9 cellular contexts compared by ENCODE assay signal in the genomic region with DNA sequence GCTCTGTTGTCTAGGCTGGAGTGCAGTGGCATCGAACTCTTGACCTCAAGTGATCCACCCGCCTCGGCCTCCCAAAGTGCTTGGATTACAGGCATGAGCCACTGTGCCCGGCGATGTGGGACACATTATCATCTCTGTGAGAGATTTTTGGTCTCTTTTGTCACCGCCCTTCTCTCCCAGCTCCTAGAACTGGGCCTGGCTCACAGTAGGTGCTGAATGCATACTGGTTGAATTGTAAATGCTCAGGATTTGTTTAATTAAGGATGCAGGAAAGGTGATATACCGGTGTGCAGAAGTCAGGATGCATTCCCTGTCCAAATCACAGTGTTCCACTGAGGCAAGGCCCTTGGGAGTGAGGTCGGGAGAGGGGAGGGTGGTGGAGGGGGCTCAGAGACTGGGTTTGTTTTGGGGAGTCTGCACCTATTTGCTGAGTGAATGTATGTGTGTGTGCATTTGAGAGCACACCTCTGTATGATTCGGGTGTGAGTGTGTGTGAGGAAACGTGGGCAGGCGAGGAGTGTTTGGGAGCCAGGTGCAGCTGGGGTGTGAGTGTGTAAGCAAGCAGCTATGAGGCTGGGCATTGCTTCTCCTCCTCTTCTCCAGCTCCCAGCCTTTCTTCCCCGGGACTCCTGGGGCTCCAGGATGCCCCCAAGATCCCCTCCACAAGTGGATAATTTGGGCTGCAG. TPM values are rescaled to one million over a fixed set of nuclear protein-coding genes. Genes with fewer than 3 reads are reported as not detected.
A peak's percentile ranks its signal among the peaks of the same experiment; 100 is the strongest.
DNase-seq lines count a peak whose midpoint lies in the region; ATAC-seq and TF ChIP-seq lines count a peak whose summit lies in the region.
"Had no signal": no experiment of that assay in that cellular context is flagged by ENCODE, and none has a peak within 500 bp of the region (broad histone marks: within the 10 kb centered on the region; RNA-seq: fewer than 3 reads in every experiment).

No MANE protein-coding gene starts in this region.

- WGBS in smooth muscle cell (ENCODE audit: low lambda C conversion rate): 53% methylated on average over 12 of the region's 12 CpGs

- DNase-seq in T-helper 2 cell treated with Interferon-gamma antibody and Interleukin-4, amounts not matched to agents 5 μg/mL and 100 μg/mL, for 36 hours (ENCODE audit: low spot score): no peak
- DNase-seq in T-helper 2 cell: no peak
- DNase-seq in glutamatergic neuron: no peak
- DNase-seq in smooth muscle cell (lab: John Stamatoyannopoulos, UW; ENCODE audit: unreplicated experiment): no peak
- DNase-seq: gastrocnemius medialis had no signal

- no peak overlapping the region for H3K9ac ChIP-seq in smooth muscle cell (ENCODE audit: low read depth)

- no peaks in the 10 kb centered on the region for H3K9me3 ChIP-seq in smooth muscle cell (replicated peaks; ENCODE audit: low read depth)
- H3K9me3 ChIP-seq: gastrocnemius medialis had no signal

- ATAC-seq in GM19455 (IDR thresholded peaks at IDR 0.05; ENCODE audit: unreplicated experiment) (no peak), HG03432 (IDR thresholded peaks at IDR 0.05; ENCODE audit: unreplicated experiment) (no peak), HG03159 (IDR thresholded peaks at IDR 0.05; ENCODE audit: unreplicated experiment) (no peak)
- ATAC-seq: gastrocnemius medialis had no signal

- peaks cover 31% of the 10 kb centered on the region for H4K20me1 ChIP-seq in smooth muscle cell (ENCODE audit: low read depth)

- no peaks in the 10 kb centered on the region for H3K36me3 Mint-ChIP-seq in T-helper 2 cell treated with Interferon-gamma antibody and Interleukin-4, amounts not matched to agents 5 μg/mL and 100 μg/mL, for 36 hours (ENCODE audit: low read depth)
- H3K36me3 Mint-ChIP-seq in glutamatergic neuron (ENCODE audit: unreplicated experiment): no peaks in the 10 kb centered on the region

- TF ChIP-seq CTCF in VCaP (conservative IDR thresholded peaks at IDR 0.05) (no peak), glutamatergic neuron (IDR thresholded peaks at IDR 0.05; ENCODE audit: partially characterized antibody, unreplicated experiment) (no peak), smooth muscle cell (IDR thresholded peaks at IDR 0.05; ENCODE audit: borderline replicate concordance, insufficient read depth, poor library complexity, severe bottlenecking) (no peak)

- H3K4me1 ChIP-seq in smooth muscle cell (ENCODE audit: low read depth): peaks cover 44% of the 10 kb centered on the region
- H3K4me1 ChIP-seq: gastrocnemius medialis had no signal

- H2AFZ ChIP-seq in smooth muscle cell (ENCODE audit: low read depth): no peak overlapping the region

- H3K27me3 Mint-ChIP-seq in T-helper 2 cell treated with Interferon-gamma antibody and Interleukin-4, amounts not matched to agents 5 μg/mL and 100 μg/mL, for 36 hours (ENCODE audit: low read depth): peaks cover 15% of the 10 kb centered on the region
- H3K27me3 Mint-ChIP-seq in glutamatergic neuron (ENCODE audit: unreplicated experiment): peaks cover 6% of the 10 kb centered on the region

- peaks cover 1% of the 10 kb centered on the region for H3K4me1 Mint-ChIP-seq in T-helper 2 cell treated with Interferon-gamma antibody and Interleukin-4, amounts not matched to agents 5 μg/mL and 100 μg/mL, for 36 hours (ENCODE audit: low read depth)
- H3K4me1 Mint-ChIP-seq in glutamatergic neuron (ENCODE audit: low read depth, unreplicated experiment): no peaks in the 10 kb centered on the region

- H3K79me2 ChIP-seq in smooth muscle cell (ENCODE audit: low read depth): peaks cover 42% of the 10 kb centered on the region

- H3K27ac Mint-ChIP-seq in T-helper 2 cell treated with Interferon-gamma antibody and Interleukin-4, amounts not matched to agents 5 μg/mL and 100 μg/mL, for 36 hours: no peak overlapping the region
- H3K27ac Mint-ChIP-seq in glutamatergic neuron (ENCODE audit: unreplicated experiment): no peak overlapping the region

- H3K27ac ChIP-seq in VCaP (peak overlapping the region; percentile 99), smooth muscle cell (ENCODE audit: low read depth) (peak overlapping the region; percentile 92)
- H3K27ac ChIP-seq: gastrocnemius medialis had no signal

- H3K27me3 ChIP-seq in smooth muscle cell (ENCODE audit: low read depth): no peaks in the 10 kb centered on the region

- no peaks in the 10 kb centered on the region for H3K36me3 ChIP-seq in smooth muscle cell (ENCODE audit: low read depth)
- H3K36me3 ChIP-seq: gastrocnemius medialis had no signal

- H3K4me3 ChIP-seq in smooth muscle cell: peak overlapping the region; percentile 93

- peaks cover 34% of the 10 kb centered on the region for H3F3A ChIP-seq in smooth muscle cell (ENCODE audit: low read depth)

- no peaks in the 10 kb centered on the region for H3K9me3 Mint-ChIP-seq in T-helper 2 cell treated with Interferon-gamma antibody and Interleukin-4, amounts not matched to agents 5 μg/mL and 100 μg/mL, for 36 hours
- no peaks in the 10 kb centered on the region for H3K9me3 Mint-ChIP-seq in glutamatergic neuron (ENCODE audit: unreplicated experiment)

- H3K4me2 ChIP-seq in smooth muscle cell: peak overlapping the region; percentile 91

- peak overlapping the region; percentile 85 for H3K4me3 Mint-ChIP-seq in T-helper 2 cell treated with Interferon-gamma antibody and Interleukin-4, amounts not matched to agents 5 μg/mL and 100 μg/mL, for 36 hours
- peak overlapping the region; percentile 83 for H3K4me3 Mint-ChIP-seq in glutamatergic neuron (ENCODE audit: unreplicated experiment)

RNA-seq across cellular contexts. Expression of a gene that starts 1.0 kb away (rescaled TPM):
- total RNA-seq in glutamatergic neuron (ENCODE audit: unreplicated experiment): 1.3 TPM
- 477 and 663 TPM in 2 replicates for total RNA-seq in smooth muscle cell
- 894 and 2,163 TPM in 2 replicates for polyA plus RNA-seq in smooth muscle cell

RNA-seq across cellular contexts. Expression of a gene that starts 43.0 kb away (rescaled TPM):
- total RNA-seq in glutamatergic neuron (ENCODE audit: unreplicated experiment) (14.0 TPM), smooth muscle cell (694 and 929 TPM in 2 replicates)
- 1,025 and 2,331 TPM in 2 replicates for polyA plus RNA-seq in smooth muscle cell

RNA-seq across cellular contexts. Expression of a gene that starts 58.4 kb away (rescaled TPM):
- total RNA-seq in glutamatergic neuron (ENCODE audit: unreplicated experiment) (283 TPM), smooth muscle cell (241 and 299 TPM in 2 replicates)
- 39.9 and 47.7 TPM in 2 replicates for polyA plus RNA-seq in smooth muscle cell

Comparison
In these comparisons a context has a peak if more than half of its experiments do, and no peak if none do; other contexts are left out.
1. RNA of a gene that starts 1.0 kb away (total RNA-seq): 477 to 663 TPM in smooth muscle cell; 1.3 TPM in glutamatergic neuron (single experiment); every median in the first group is over 100 times any median in the second.
2. RNA of a gene that starts 43.0 kb away (total RNA-seq): 694 to 929 TPM in smooth muscle cell; 14.0 TPM in glutamatergic neuron (single experiment); every median in the first group is over 10 times any median in the second.